ENCODE assay signal across 19 cellular contexts in the genomic region with DNA sequence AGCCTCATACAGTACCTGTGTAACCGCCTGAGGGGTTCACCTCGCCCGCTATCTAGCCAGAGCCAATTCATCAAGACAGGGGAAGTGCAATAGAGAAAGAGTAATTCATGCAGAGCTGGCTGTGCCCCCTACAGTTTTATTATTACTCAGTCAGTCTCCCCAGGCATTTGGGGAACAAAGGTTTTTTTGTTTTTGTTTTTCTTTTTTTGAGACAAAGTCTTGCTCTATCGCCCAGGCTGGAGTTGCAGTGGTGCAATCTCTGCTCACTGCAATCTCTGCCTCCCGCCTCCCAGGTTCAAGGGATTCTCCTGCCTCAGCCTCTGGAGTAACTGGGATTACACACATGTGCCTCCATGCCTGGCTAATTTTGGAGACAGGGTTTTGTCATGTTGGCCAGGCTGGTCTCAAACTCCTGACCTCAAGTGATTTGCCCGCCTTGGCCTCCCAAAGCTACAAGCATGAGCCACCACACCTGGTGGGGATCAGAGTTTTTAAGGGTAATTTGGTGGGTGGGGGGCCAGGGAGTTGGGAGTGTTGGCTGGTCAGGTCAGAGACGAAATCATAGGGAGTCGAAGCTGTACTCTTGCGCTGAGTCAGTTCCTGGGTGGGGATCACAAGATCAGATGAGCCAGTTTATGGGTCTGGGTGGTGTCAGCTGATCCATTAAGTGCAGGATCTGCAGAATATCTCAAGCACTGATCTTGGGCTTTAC.
DNase-seq lines count a peak whose midpoint lies in the region; ATAC-seq, FAIRE-seq and TF ChIP-seq lines count a peak whose summit lies in the region.
"Had no signal": no experiment of that assay in that cellular context is flagged by ENCODE, and none has a peak within 500 bp of the region (broad histone marks: within the 10 kb centered on the region; RNA-seq: fewer than 3 reads in every experiment).

No MANE protein-coding gene starts in this region.

- no peak for TF ChIP-seq RAD21 in H1 (IDR thresholded peaks at IDR 0.05 in 1 of 2, conservative IDR thresholded peaks at IDR 0.05 in 1 of 2; ENCODE audit: low read depth in 2 of 2, low read length in 2 of 2)

- H2BK15ac ChIP-seq in H1 (ENCODE audit: low read length) = peak overlapping the region; percentile 31; the same call in 1 of the 2 replicates

- no peak overlapping the region for H2BK120ac ChIP-seq in H1 (replicated peaks; ENCODE audit: low read depth, low read length)

- no peak overlapping the region for H2BK5ac ChIP-seq in H1 (ENCODE audit: low read depth, low read length)

- H4K91ac ChIP-seq in H1 (replicated peaks; ENCODE audit: insufficient read length, low read length) = no peak overlapping the region

- FAIRE-seq in H1 (lab: Jason Lieb, UNC) = no peak
- FAIRE-seq: endothelial cell of umbilical vein had no signal

- no peaks in the 10 kb centered on the region for H4K20me1 ChIP-seq in H1 (replicated peaks in 1 of 2; ENCODE audit: control insufficient read depth in 1 of 2, insufficient read depth in 2 of 2, low read length in 2 of 2)

- no peak overlapping the region for H3K4ac ChIP-seq in H1 (replicated peaks; ENCODE audit: insufficient read length, low read depth, low read length)

- DNase-seq in H4 (ENCODE audit: low spot score) (peak; percentile 21), OCI-M1 (lab: John Stamatoyannopoulos, UW) (peak; percentile 31), H1 (ENCODE audit: low read depth in 1 of 2, low spot score in 2 of 2) (no peak), retinal pigment epithelial cell (ENCODE audit: low read depth) (peak; percentile 19), NCI-H82 (lab: John Stamatoyannopoulos, UW) (no peak)
- no peak for DNase-seq in activated T-helper 1 cell treated with anti-CD3 and anti-CD28 coated beads, Interleukin-12 subunit alpha, Interleukin-12 subunit beta, Interleukin-2, Interleukin-4 antibody, amounts not matched to agents 30 ng/mL and 10 ng/mL and 1 ng/mL, durations not matched to agents 14 hours and 24 hours and 36 hours (ENCODE audit: low spot score)
- DNase-seq: activated naive CD4-positive, alpha-beta T cell treated with anti-CD3 and anti-CD28 coated beads, Interleukin-2, amount 50 U/mL, for 16 hours; CD4-positive, alpha-beta T cell; GF-D8; KBM-7; NCI-H187 treated with DMSO at 0.1 percent for 48 hours; NCI-H748 treated with DMSO at 0.1 percent for 48 hours; occipital lobe; substantia nigra had no signal

- no peak overlapping the region for H2AK5ac ChIP-seq in H1 (ENCODE audit: low read depth, low read length)

- ATAC-seq in GM18517 (IDR thresholded peaks at IDR 0.05; ENCODE audit: unreplicated experiment) = no peak
- ATAC-seq in HG02938 (IDR thresholded peaks at IDR 0.05; ENCODE audit: unreplicated experiment) = no peak

- peaks cover 3% of the 10 kb centered on the region; the same call in 1 of the 2 replicates for H3K23me2 ChIP-seq in H1 (ENCODE audit: low read depth, low read length)

- TF ChIP-seq EP300 in H1 (IDR thresholded peaks at IDR 0.05; ENCODE audit: borderline replicate concordance in 1 of 2, low read depth in 2 of 2, low read length in 2 of 2) = no peak

- CTCF ChIA-PET in H1 (lab: Charles Lee; ENCODE audit: partially characterized antibody) = interaction anchor here (0.6 to 1.5 kb wide), 2 partner anchors 13 to 724 kb away, joined by 3 to 6 read pairs; no protein-coding TSS in a partner anchor

- H3K27me3 ChIP-seq in H1 (replicated peaks in 1 of 4; ENCODE audit: control insufficient read depth in 3 of 4, extremely low read depth in 1 of 4, insufficient read depth in 3 of 4, low read length in 3 of 4) = no peaks in the 10 kb centered on the region
- H3K27me3 ChIP-seq: cardiac muscle cell, SJSA1 had no signal

- peaks cover 19% of the 10 kb centered on the region for H3K27me3 Mint-ChIP-seq in activated T-helper 1 cell treated with anti-CD3 and anti-CD28 coated beads, Interleukin-12 subunit alpha, Interleukin-12 subunit beta, Interleukin-2, Interleukin-4 antibody, amounts not matched to agents 30 ng/mL and 10 ng/mL and 1 ng/mL, durations not matched to agents 14 hours and 24 hours and 36 hours (ENCODE audit: insufficient read depth)
- H3K27me3 Mint-ChIP-seq: CD4-positive, alpha-beta T cell had no signal

- H3K14ac ChIP-seq in H1 (ENCODE audit: insufficient read length) = no peak overlapping the region

- no peaks in the 10 kb centered on the region for H3K9me3 ChIP-seq in H1 (ENCODE audit: insufficient read depth in 2 of 2, low read depth in 1 of 2, low read length in 1 of 2)
- H3K9me3 ChIP-seq: SJSA1 had no signal

- no peak overlapping the region for H3K56ac ChIP-seq in H1 (replicated peaks; ENCODE audit: insufficient read length, low read depth, low read length)

- no peak overlapping the region; the same call in 1 of the 2 replicates for H2BK12ac ChIP-seq in H1 (ENCODE audit: low read depth, low read length)

- H3K9ac ChIP-seq in H1 (replicated peaks in 1 of 4; ENCODE audit: extremely low read depth in 1 of 4, low read depth in 3 of 4, low read length in 3 of 4) = no peak overlapping the region

- H3K4me1 Mint-ChIP-seq in activated T-helper 1 cell treated with anti-CD3 and anti-CD28 coated beads, Interleukin-12 subunit alpha, Interleukin-12 subunit beta, Interleukin-2, Interleukin-4 antibody, amounts not matched to agents 30 ng/mL and 10 ng/mL and 1 ng/mL, durations not matched to agents 14 hours and 24 hours and 36 hours (ENCODE audit: low read depth) = no peaks in the 10 kb centered on the region

- intact Hi-C loops in activated T-helper 1 cell treated with anti-CD3 and anti-CD28 coated beads, Interleukin-12 subunit alpha, Interleukin-12 subunit beta, Interleukin-2, Interleukin-4 antibody, amounts not matched to agents 30 ng/mL and 10 ng/mL and 1 ng/mL, durations not matched to agents 14 hours and 24 hours and 36 hours (cut with micrococcal nuclease) = no loop called here

- no peak for TF ChIP-seq CTCF in H1 (IDR thresholded peaks at IDR 0.05; ENCODE audit: control extremely low read depth in 1 of 3, insufficient read depth in 1 of 3, low read depth in 1 of 3, low read length in 3 of 3)
- no peak for TF ChIP-seq CTCF in retinal pigment epithelial cell (conservative IDR thresholded peaks at IDR 0.05; ENCODE audit: low read depth, low read length)

- H3K36me3 ChIP-seq in H1 (ENCODE audit: control insufficient read depth in 2 of 4, insufficient read depth in 4 of 4, low read length in 3 of 4) = no peaks in the 10 kb centered on the region
- H3K36me3 ChIP-seq: cardiac muscle cell, SJSA1 had no signal

- TF ChIP-seq POLR2A in H1 (IDR thresholded peaks at IDR 0.05; ENCODE audit: control extremely low read depth in 1 of 2, low read depth in 2 of 2, low read length in 2 of 2) = no peak

- no peaks in the 10 kb centered on the region for H3K9me3 Mint-ChIP-seq in activated T-helper 1 cell treated with anti-CD3 and anti-CD28 coated beads, Interleukin-12 subunit alpha, Interleukin-12 subunit beta, Interleukin-2, Interleukin-4 antibody, amounts not matched to agents 30 ng/mL and 10 ng/mL and 1 ng/mL, durations not matched to agents 14 hours and 24 hours and 36 hours
- H3K9me3 Mint-ChIP-seq: CD4-positive, alpha-beta T cell had no signal

- no peaks in the 10 kb centered on the region for H3K79me2 ChIP-seq in H1 (ENCODE audit: control insufficient read depth in 1 of 2, insufficient read depth in 2 of 2, low read length in 2 of 2)

- H3K4me2 ChIP-seq in H1 (ENCODE audit: insufficient read depth in 1 of 2, low read depth in 2 of 2, low read length in 2 of 2) = no peak overlapping the region

- H3K27ac Mint-ChIP-seq in activated T-helper 1 cell treated with anti-CD3 and anti-CD28 coated beads, Interleukin-12 subunit alpha, Interleukin-12 subunit beta, Interleukin-2, Interleukin-4 antibody, amounts not matched to agents 30 ng/mL and 10 ng/mL and 1 ng/mL, durations not matched to agents 14 hours and 24 hours and 36 hours = no peak overlapping the region
- H3K27ac Mint-ChIP-seq: CD4-positive, alpha-beta T cell had no signal

- no peak overlapping the region for H3K27ac ChIP-seq in H1 (ENCODE audit: low read depth, low read length)
- H3K27ac ChIP-seq: cardiac muscle cell, SJSA1 had no signal

- H3K4me1 ChIP-seq in H1 (replicated peaks in 1 of 4; ENCODE audit: control insufficient read depth in 3 of 4, insufficient read depth in 4 of 4, low read length in 3 of 4) = peaks cover 0 to 13% (median 2%) of the 10 kb centered on the region in 4 experiments; a peak in 4 of 7 replicates
- H3K4me1 ChIP-seq: SJSA1 had no signal

- no peak overlapping the region for H2BK20ac ChIP-seq in H1 (ENCODE audit: low read length)

- no peaks in the 10 kb centered on the region for H3K36me3 Mint-ChIP-seq in activated T-helper 1 cell treated with anti-CD3 and anti-CD28 coated beads, Interleukin-12 subunit alpha, Interleukin-12 subunit beta, Interleukin-2, Interleukin-4 antibody, amounts not matched to agents 30 ng/mL and 10 ng/mL and 1 ng/mL, durations not matched to agents 14 hours and 24 hours and 36 hours (ENCODE audit: low read depth)

- H3K4me3 Mint-ChIP-seq in activated T-helper 1 cell treated with anti-CD3 and anti-CD28 coated beads, Interleukin-12 subunit alpha, Interleukin-12 subunit beta, Interleukin-2, Interleukin-4 antibody, amounts not matched to agents 30 ng/mL and 10 ng/mL and 1 ng/mL, durations not matched to agents 14 hours and 24 hours and 36 hours = no peak overlapping the region
- H3K4me3 Mint-ChIP-seq: CD4-positive, alpha-beta T cell had no signal

- H3K23ac ChIP-seq in H1 (ENCODE audit: insufficient read length) = no peak overlapping the region

- no peak overlapping the region for H4K5ac ChIP-seq in H1 (ENCODE audit: insufficient read length, low read depth, low read length)

- WGBS in H1 (ENCODE audit: extremely low coverage in 1 of 2, insufficient coverage in 1 of 2, insufficient read length in 1 of 2, insufficient replicate concordance in 2 of 2, low coverage in 1 of 2, low lambda C conversion rate in 2 of 2, missing lambda C conversion rate in 1 of 2), 2 experiments = 80% methylated on average over 9 of the region's 9 CpGs; no CpG with 5 or more reads in 1 of the 2 experiments

- H3K4me3 ChIP-seq in H1 (ENCODE audit: extremely low read depth in 1 of 4, insufficient read depth in 2 of 4, low read depth in 3 of 4, low read length in 4 of 4) = no peak overlapping the region
- no peak overlapping the region for H3K4me3 ChIP-seq in retinal pigment epithelial cell (ENCODE audit: low read length)
- H3K4me3 ChIP-seq: cardiac muscle cell, SJSA1 had no signal

- no peaks in the 10 kb centered on the region for H3K79me1 ChIP-seq in H1 (ENCODE audit: low read depth, low read length)

- peak overlapping the region; percentile 14; the same call in 1 of the 2 replicates for H4K8ac ChIP-seq in H1 (ENCODE audit: extremely low read depth, insufficient read depth, low read length)

- H3K18ac ChIP-seq in H1 (ENCODE audit: extremely low read depth, low read length) = no peak overlapping the region; the same call in 1 of the 2 replicates

- H2AFZ ChIP-seq in H1 (ENCODE audit: low read length) = no peak overlapping the region

- POLR2A ChIA-PET in H1 (lab: Charles Lee; ENCODE audit: partially characterized antibody) = interaction anchor here (0.7 kb wide), 1 partner anchor 12 kb away, joined by 3 read pairs; no protein-coding TSS in a partner anchor

TF ChIP-seq in H1, 55 proteins besides CTCF, POLR2A, EP300 and RAD21 (continues in another document):
- TF ChIP-seq NRF1 (IDR thresholded peaks at IDR 0.05; ENCODE audit: low read depth, low read length) = no peak
- TF ChIP-seq POU5F1 (IDR thresholded peaks at IDR 0.05; ENCODE audit: low read depth, low read length) = no peak
- TF ChIP-seq MAFK (IDR thresholded peaks at IDR 0.05; ENCODE audit: low read depth, low read length) = no peak
- no peak for TF ChIP-seq KDM5A (IDR thresholded peaks at IDR 0.05; ENCODE audit: low read length)

Comparison
In these comparisons a context has a peak if more than half of its experiments do, and no peak if none do; other contexts are left out.
1. DNase-seq: peak in H4 (single experiment), OCI-M1 (single experiment) and retinal pigment epithelial cell (single experiment); none in H1 (0 of 2), NCI-H82 (single experiment) and activated T-helper 1 cell treated with anti-CD3 and anti-CD28 coated beads, Interleukin-12 subunit alpha, Interleukin-12 subunit beta, Interleukin-2, Interleukin-4 antibody, amounts not matched to agents 30 ng/mL and 10 ng/mL and 1 ng/mL, durations not matched to agents 14 hours and 24 hours and 36 hours (single experiment).